8 cellular contexts compared by ENCODE assay signal in genomic region chr2:184596819-184597411, GRCh38. TPM values are rescaled to one million over a fixed set of nuclear protein-coding genes. Genes with fewer than 3 reads are reported as not detected.
DNase-seq lines count a peak whose midpoint lies in the region; ATAC-seq and TF ChIP-seq lines count a peak whose summit lies in the region.

No MANE protein-coding gene starts in this region.

- H3K27ac ChIP-seq in urinary bladder (ENCODE audit: low read depth) (no peak overlapping the region), thyroid gland (no peak overlapping the region)

- H3K4me3 ChIP-seq in adipocyte (ENCODE audit: low read length) (peak overlapping the region; percentile 87), urinary bladder (ENCODE audit: low read depth, low read length) (peak overlapping the region; percentile 57), thyroid gland (replicated peaks in 1 of 3) (no peak overlapping the region)

- intact Hi-C loops in thyroid gland (cut with DNase I): no loop called here

- H3K9ac ChIP-seq in adipocyte (ENCODE audit: low read length): peak overlapping the region; percentile 81

- H3K9me3 ChIP-seq in adipocyte (ENCODE audit: control insufficient read depth, low read length): no peaks in the 10 kb centered on the region
- no peaks in the 10 kb centered on the region for H3K9me3 ChIP-seq in thyroid gland

- H3K27me3 ChIP-seq in adipocyte (replicated peaks; ENCODE audit: control insufficient read depth, insufficient read depth, low read length) (no peaks in the 10 kb centered on the region), thyroid gland (no peaks in the 10 kb centered on the region)

- TF ChIP-seq POLR2A in thyroid gland (IDR thresholded peaks at IDR 0.05): no peak

- H3K36me3 ChIP-seq in adipocyte (ENCODE audit: control insufficient read depth, insufficient read depth, low read length, severe bottlenecking) (no peaks in the 10 kb centered on the region), urinary bladder (ENCODE audit: insufficient read depth) (no peaks in the 10 kb centered on the region), thyroid gland (no peaks in the 10 kb centered on the region)

- H3K4me1 ChIP-seq in adipocyte (ENCODE audit: control insufficient read depth, insufficient read depth, low read length) (peaks cover 12% of the 10 kb centered on the region), urinary bladder (ENCODE audit: insufficient read depth) (no peaks in the 10 kb centered on the region), thyroid gland (peaks cover 0 to 11% of the 10 kb centered on the region in 2 donors)

- peak; percentile 26 for ATAC-seq in GM18517 (IDR thresholded peaks at IDR 0.05; ENCODE audit: unreplicated experiment)
- ATAC-seq in activated naive CD4-positive, alpha-beta T cell treated with anti-CD3 and anti-CD28 coated beads, Interleukin-2, amount 50 U/mL, for 72 hours: no peak

- 23% methylated on average over 5 of the region's 5 CpGs for WGBS in urinary bladder
- 46 to 52% methylated on average over 5 of the region's 5 CpGs for WGBS in thyroid gland, 2 donors

- H3K36me3 Mint-ChIP-seq in activated naive CD4-positive, alpha-beta T cell treated with anti-CD3 and anti-CD28 coated beads, Interleukin-2, amount 50 U/mL, for 72 hours: peaks cover 8 to 15% of the 10 kb centered on the region in 2 donors

- DNase-seq in HT1080 (ENCODE audit: low read depth) (peak; percentile 61), adipocyte (ENCODE audit: low read depth) (peak; percentile 81), kidney tubule cell (ENCODE audit: low spot score) (peak; percentile 7), thyroid gland (no peak), mucosa of gallbladder (ENCODE audit: low spot score) (no peak)
- no peak for DNase-seq in activated naive CD4-positive, alpha-beta T cell treated with anti-CD3 and anti-CD28 coated beads, Interleukin-2, amount 50 U/mL, for 72 hours (ENCODE audit: low spot score in 2 of 2)

- no peak overlapping the region for H3K27ac Mint-ChIP-seq in activated naive CD4-positive, alpha-beta T cell treated with anti-CD3 and anti-CD28 coated beads, Interleukin-2, amount 50 U/mL, for 72 hours

- TF ChIP-seq CTCF in thyroid gland (IDR thresholded peaks at IDR 0.05): no peak

- H3K9me3 Mint-ChIP-seq in activated naive CD4-positive, alpha-beta T cell treated with anti-CD3 and anti-CD28 coated beads, Interleukin-2, amount 50 U/mL, for 72 hours: peaks cover 4 to 7% of the 10 kb centered on the region in 2 donors

RNA-seq across cellular contexts. Expression of gene ZNF804A, which starts 1.4 kb away (rescaled TPM):
- total RNA-seq in HT1080 (2014; rRNA removed; shearing (Covaris generic)): 0.55 and 0.63 TPM in 2 replicates
- 0.26 and 0.27 TPM in 2 replicates for polyA plus RNA-seq in HT1080 (2015; cell fraction: cytosol; rRNA removed)
- polyA plus RNA-seq in HT1080 (2015; cell fraction: nucleus; rRNA removed): 0.05 and 0.22 TPM in 2 replicates
- total RNA-seq in urinary bladder: 4.3 TPM
- 0.35 TPM for polyA plus RNA-seq in urinary bladder
- total RNA-seq in thyroid gland: 1 to 10 TPM in 1 of 4 donors, under 1 TPM in 1, not detected in 2; 0.49 to 1.2 TPM
- 4.1 TPM for total RNA-seq in mucosa of gallbladder
- total RNA-seq in activated naive CD4-positive, alpha-beta T cell treated with anti-CD3 and anti-CD28 coated beads, Interleukin-2, amount 50 U/mL, for 72 hours: not detected

Comparison
In these comparisons a context has a peak if more than half of its experiments do, and no peak if none do; other contexts are left out.
1. DNase-seq: peak in HT1080 (single experiment), adipocyte (single experiment) and kidney tubule cell (single experiment); none in thyroid gland (0 of 2), mucosa of gallbladder (single experiment) and activated naive CD4-positive, alpha-beta T cell treated with anti-CD3 and anti-CD28 coated beads, Interleukin-2, amount 50 U/mL, for 72 hours (0 of 2).
2. H3K4me3 ChIP-seq: peak in adipocyte (single experiment) and urinary bladder (single experiment); none in thyroid gland (0 of 3).